22 cellular contexts compared by ENCODE assay signal in the genomic region with DNA sequence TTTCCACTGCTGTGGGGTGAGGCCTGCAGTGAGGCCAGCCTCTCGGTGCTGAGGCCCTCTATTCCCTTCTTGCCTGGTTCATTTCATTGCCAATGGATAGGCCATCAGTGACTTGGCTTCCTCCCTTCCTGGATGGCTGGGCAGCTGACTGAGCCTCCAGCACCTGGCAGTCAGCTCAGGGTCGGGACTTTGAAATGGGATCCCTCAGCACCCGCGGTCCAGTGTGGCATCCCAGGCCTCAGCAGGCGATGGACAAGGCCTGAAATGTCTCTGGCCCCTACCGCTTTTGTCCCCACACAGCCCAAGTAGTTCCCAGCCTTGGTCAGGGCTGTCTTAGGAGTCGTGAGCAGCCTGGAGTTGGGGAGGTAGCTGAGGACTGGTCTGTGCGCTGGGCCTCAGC. TPM values are rescaled to one million over a fixed set of nuclear protein-coding genes. Genes with fewer than 3 reads are reported as not detected.
DNase-seq lines count a peak whose midpoint lies in the region; ATAC-seq and TF ChIP-seq lines count a peak whose summit lies in the region.
"Had no signal": no experiment of that assay in that cellular context is flagged by ENCODE, and none has a peak within 500 bp of the region (broad histone marks: within the 10 kb centered on the region; RNA-seq: fewer than 3 reads in every experiment).

No MANE protein-coding gene starts in this region.

- H3K79me2 ChIP-seq in GM23338 (replicated peaks; ENCODE audit: insufficient read depth) = peaks cover 60% of the 10 kb centered on the region

- peaks cover 37% of the 10 kb centered on the region for H3K4me1 ChIP-seq in GM23338 (ENCODE audit: insufficient read depth)
- peaks cover 56 to 61% of the 10 kb centered on the region in 2 donors for H3K4me1 ChIP-seq in gastrocnemius medialis

- H4K20me1 ChIP-seq in GM23338 (replicated peaks; ENCODE audit: insufficient read depth) = peaks cover 32% of the 10 kb centered on the region

- no peak overlapping the region for H2AFZ ChIP-seq in GM23338

- CTCF ChIA-PET in WTC11 (lab: Charles Lee) = interaction anchor here (0.9 to 4.8 kb wide), 14 partner anchors 11 to 176 kb away, joined by 3 to 53 read pairs (median 10); a partner anchor contains a TSS

- H3F3A ChIP-seq in GM23338 (replicated peaks; ENCODE audit: low read depth) = peaks cover 11% of the 10 kb centered on the region; the same call in 1 of the 2 replicates

- in situ Hi-C loops in gastrocnemius medialis (cut with MboI; ENCODE audit: low sequenced_read_pairs in 4 of 4) = no loop called here

- peak overlapping the region; percentile 55 for H3K4me2 ChIP-seq in GM23338

- H3K36me3 Mint-ChIP-seq in GM23338 (ENCODE audit: low read depth) (peaks cover 24% of the 10 kb centered on the region), WTC11 (peaks cover 5% of the 10 kb centered on the region; the same call in 1 of the 2 replicates)
- H3K36me3 Mint-ChIP-seq in effector memory CD8-positive, alpha-beta T cell (ENCODE audit: insufficient read depth) = peaks cover 3% of the 10 kb centered on the region

- H3K27me3 Mint-ChIP-seq in GM23338 (ENCODE audit: insufficient read depth, low read depth, poor library complexity) (peaks cover 5% of the 10 kb centered on the region), WTC11 (ENCODE audit: low read depth) (no peaks in the 10 kb centered on the region)
- H3K27me3 Mint-ChIP-seq in effector memory CD8-positive, alpha-beta T cell = no peaks in the 10 kb centered on the region
- H3K27me3 Mint-ChIP-seq: activated CD4-positive, alpha-beta memory T cell treated with anti-CD3 and anti-CD28 coated beads, Interleukin-2, amount 10 ng/mL, durations not matched to agents 7 days and 5 days; IgD-negative memory B cell had no signal

- no peak overlapping the region for H3K27ac ChIP-seq in GM23338 (ENCODE audit: low read depth)
- peak overlapping the region; percentile 73 to 79 (median 76) for H3K27ac ChIP-seq in gastrocnemius medialis
- H3K27ac ChIP-seq: C4-2B, left lung had no signal

- no peaks in the 10 kb centered on the region for H3K9me3 Mint-ChIP-seq in GM23338
- no peaks in the 10 kb centered on the region for H3K9me3 Mint-ChIP-seq in WTC11
- H3K9me3 Mint-ChIP-seq in effector memory CD8-positive, alpha-beta T cell = no peaks in the 10 kb centered on the region
- H3K9me3 Mint-ChIP-seq: activated CD4-positive, alpha-beta memory T cell treated with anti-CD3 and anti-CD28 coated beads, Interleukin-2, amount 10 ng/mL, durations not matched to agents 7 days and 5 days; IgD-negative memory B cell had no signal

- TF ChIP-seq CTCF in GM23338 (conservative IDR thresholded peaks at IDR 0.05; ENCODE audit: low read depth in 2 of 2) (no peak), WTC11 (IDR thresholded peaks at IDR 0.05) (no peak), gastrocnemius medialis (IDR thresholded peaks at IDR 0.05 in 4 of 5, conservative IDR thresholded peaks at IDR 0.05 in 1 of 5) (no peak)

- H3K27me3 ChIP-seq in GM23338 (ENCODE audit: insufficient read depth) (no peaks in the 10 kb centered on the region), gastrocnemius medialis (no peaks in the 10 kb centered on the region)
- H3K27me3 ChIP-seq: left lung had no signal

- H3K4me3 ChIP-seq in GM23338 (no peak overlapping the region), gastrocnemius medialis (no peak overlapping the region)
- H3K4me3 ChIP-seq: left lung had no signal

- ATAC-seq in GM23338 = peak; percentile 26
- peak; percentile 10 for ATAC-seq in WTC11
- peak; percentile 82 to 88 for ATAC-seq in gastrocnemius medialis
- ATAC-seq in effector memory CD8-positive, alpha-beta T cell (replicated peaks) = no peak
- ATAC-seq: activated CD4-positive, CD25-positive, alpha-beta regulatory T cell treated with anti-CD3 and anti-CD28 coated beads, Interleukin-2, amount 50 U/mL, for 24 hours; left lung had no signal

- H3K36me3 ChIP-seq in GM23338 (ENCODE audit: insufficient read depth) (no peaks in the 10 kb centered on the region; the same call in 1 of the 2 replicates), gastrocnemius medialis (peaks cover 0 to 19% of the 10 kb centered on the region in 2 donors)

- H3K4me1 Mint-ChIP-seq in GM23338 (peaks cover 53% of the 10 kb centered on the region), WTC11 (peaks cover 50% of the 10 kb centered on the region)
- peaks cover 9 to 10% of the 10 kb centered on the region in 2 donors for H3K4me1 Mint-ChIP-seq in effector memory CD8-positive, alpha-beta T cell (ENCODE audit: low read depth in 2 of 2)
- H3K4me1 Mint-ChIP-seq: activated CD4-positive, alpha-beta memory T cell treated with anti-CD3 and anti-CD28 coated beads, Interleukin-2, amount 10 ng/mL, durations not matched to agents 7 days and 5 days; IgD-negative memory B cell had no signal

- POLR2A ChIA-PET in WTC11 (lab: Charles Lee) = no interaction called here

- TF ChIP-seq POLR2A in gastrocnemius medialis (IDR thresholded peaks at IDR 0.05) = no peak

- no peak overlapping the region for H3K4me3 Mint-ChIP-seq in GM23338
- no peak overlapping the region for H3K4me3 Mint-ChIP-seq in WTC11
- H3K4me3 Mint-ChIP-seq in effector memory CD8-positive, alpha-beta T cell = no peak overlapping the region
- H3K4me3 Mint-ChIP-seq: activated CD4-positive, alpha-beta memory T cell treated with anti-CD3 and anti-CD28 coated beads, Interleukin-2, amount 10 ng/mL, durations not matched to agents 7 days and 5 days; IgD-negative memory B cell had no signal

- intact Hi-C loops in gastrocnemius medialis (cut with DNase I; ENCODE audit: low total_unique reads) = loop anchor here (2.0 kb wide), 1 partner anchor 38 kb away; no protein-coding TSS in a partner anchor

- no peaks in the 10 kb centered on the region for H3K9me2 ChIP-seq in GM23338 (ENCODE audit: insufficient read depth)

- H3K27ac Mint-ChIP-seq in GM23338 (no peak overlapping the region; the same call in 1 of the 2 replicates), WTC11 (no peak overlapping the region)
- no peak overlapping the region for H3K27ac Mint-ChIP-seq in effector memory CD8-positive, alpha-beta T cell
- H3K27ac Mint-ChIP-seq: activated CD4-positive, alpha-beta memory T cell treated with anti-CD3 and anti-CD28 coated beads, Interleukin-2, amount 10 ng/mL, durations not matched to agents 7 days and 5 days; IgD-negative memory B cell had no signal

- peak; percentile 35 for DNase-seq in GM23338 (ENCODE audit: low spot score)
- DNase-seq in WTC11 (ENCODE audit: low spot score) = no peak
- DNase-seq in left kidney (ENCODE audit: low read depth, low spot score) = peak; percentile 50
- DNase-seq in gastrocnemius medialis = peak; percentile 73 to 82
- DNase-seq in mucosa of gallbladder (ENCODE audit: low spot score) = no peak
- DNase-seq in mesenteric fat pad (ENCODE audit: low spot score) = no peak
- DNase-seq in AG08396 (ENCODE audit: low spot score) = no peak
- no peak for DNase-seq in effector memory CD8-positive, alpha-beta T cell
- DNase-seq: ACHN; activated CD4-positive, alpha-beta memory T cell treated with anti-CD3 and anti-CD28 coated beads, Interleukin-2, amount 10 ng/mL, durations not matched to agents 7 days and 5 days; activated effector memory CD4-positive, alpha-beta T cell treated with Interleukin-2 at 50 U/mL for 16 hours; cortex of kidney; head of caudate nucleus; left lung; NCI-H1436; NCI-H2171 treated with DMSO at 0.1 percent for 48 hours; NCI-H526; stimulated activated CD4-positive, alpha-beta T cell treated with anti-CD3 and anti-CD28 coated beads, Interleukin-15, amount 100 ng/mL, for 24 hours; T1000 had no signal

- no peaks in the 10 kb centered on the region for H3K9me3 ChIP-seq in gastrocnemius medialis
- H3K9me3 ChIP-seq: left lung had no signal

TF ChIP-seq in GM23338, 12 proteins besides CTCF, POLR2A, EP300 and RAD21 (continues in another document):
- TF ChIP-seq POLR2AphosphoS5 (IDR thresholded peaks at IDR 0.05; ENCODE audit: low read depth) = no peak
- TF ChIP-seq EZH2 (IDR thresholded peaks at IDR 0.05; ENCODE audit: low read depth, unreplicated experiment) = no peak
- TF ChIP-seq ZNF331 (CRISPR knock-in tag; IDR thresholded peaks at IDR 0.05; ENCODE audit: low read depth) = no peak
- no peak for TF ChIP-seq CREB1 (CRISPR knock-in tag; IDR thresholded peaks at IDR 0.05; ENCODE audit: low read depth)

TF ChIP-seq in WTC11, 78 proteins besides CTCF, POLR2A, EP300 and RAD21 (continues in another document):
- no peak for TF ChIP-seq FOXJ3 (CRISPR knock-in tag; IDR thresholded peaks at IDR 0.05; ENCODE audit: borderline replicate concordance)
- TF ChIP-seq SP1 (CRISPR knock-in tag; conservative IDR thresholded peaks at IDR 0.05) = no peak
- no peak for TF ChIP-seq CREB1 (CRISPR knock-in tag; IDR thresholded peaks at IDR 0.05)
- TF ChIP-seq, protein P1, sequence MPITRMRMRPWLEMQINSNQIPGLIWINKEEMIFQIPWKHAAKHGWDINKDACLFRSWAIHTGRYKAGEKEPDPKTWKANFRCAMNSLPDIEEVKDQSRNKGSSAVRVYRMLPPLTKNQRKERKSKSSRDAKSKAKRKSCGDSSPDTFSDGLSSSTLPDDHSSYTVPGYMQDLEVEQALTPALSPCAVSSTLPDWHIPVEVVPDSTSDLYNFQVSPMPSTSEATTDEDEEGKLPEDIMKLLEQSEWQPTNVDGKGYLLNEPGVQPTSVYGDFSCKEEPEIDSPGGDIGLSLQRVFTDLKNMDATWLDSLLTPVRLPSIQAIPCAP (CRISPR knock-in tag; IDR thresholded peaks at IDR 0.05) = no peak
- TF ChIP-seq, protein P2, sequence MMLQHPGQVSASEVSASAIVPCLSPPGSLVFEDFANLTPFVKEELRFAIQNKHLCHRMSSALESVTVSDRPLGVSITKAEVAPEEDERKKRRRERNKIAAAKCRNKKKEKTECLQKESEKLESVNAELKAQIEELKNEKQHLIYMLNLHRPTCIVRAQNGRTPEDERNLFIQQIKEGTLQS (CRISPR knock-in tag; conservative IDR thresholded peaks at IDR 0.05) = no peak
- TF ChIP-seq KAT7 (CRISPR knock-in tag; IDR thresholded peaks at IDR 0.05; ENCODE audit: borderline replicate concordance) = no peak

RNA-seq across cellular contexts. Expression of a gene that starts 17.2 kb away (rescaled TPM):
- 76.6 and 85.0 TPM in 2 replicates for total RNA-seq in GM23338 (2014; rRNA removed; shearing (Covaris generic))
- polyA plus RNA-seq in GM23338 (2016; fragmentation: Nextera tagmentation; extraction: Ambion mirVana) = 7.3 and 8.5 TPM in 2 replicates
- total RNA-seq in WTC11 (2021) = 58.1 to 69.9 TPM (median 61.5 TPM) in 3 replicates
- 10 to 100 TPM; 36.1 to 70.5 (median 50.5) TPM for total RNA-seq in gastrocnemius medialis
- total RNA-seq in mucosa of gallbladder = 80.7 TPM
- total RNA-seq in mesenteric fat pad = 110 TPM

Comparison
In these comparisons a context has a peak if more than half of its experiments do, and no peak if none do; other contexts are left out.
1. DNase-seq: peak in GM23338 (single experiment), left kidney (single experiment) and gastrocnemius medialis (2 of 2); none in WTC11 (single experiment), mucosa of gallbladder (single experiment), mesenteric fat pad (single experiment), AG08396 (single experiment) and effector memory CD8-positive, alpha-beta T cell (0 of 3).